In genomic region chr11:10878408-10879214, GRCh38 we compare ENCODE assay signal across 9 cellular contexts. TPM values are rescaled to one million over a fixed set of nuclear protein-coding genes. Genes with fewer than 3 reads are reported as not detected.
DNase-seq lines count a peak whose midpoint lies in the region; ATAC-seq, FAIRE-seq and TF ChIP-seq lines count a peak whose summit lies in the region.
"Had no signal": no experiment of that assay in that cellular context is flagged by ENCODE, and none has a peak within 500 bp of the region (broad histone marks: within the 10 kb centered on the region; RNA-seq: fewer than 3 reads in every experiment).

No MANE protein-coding gene starts in this region.

- H3K27me3 Mint-ChIP-seq in astrocyte (ENCODE audit: low read depth, unreplicated experiment) = no peaks in the 10 kb centered on the region

- ATAC-seq in upper lobe of right lung (peak; percentile 97), HG02588 (IDR thresholded peaks at IDR 0.05; ENCODE audit: unreplicated experiment) (no peak)

- H3K4me1 Mint-ChIP-seq in astrocyte (ENCODE audit: low read depth, unreplicated experiment) = no peaks in the 10 kb centered on the region

- H3K36me3 Mint-ChIP-seq in astrocyte (ENCODE audit: low read depth, unreplicated experiment) = peaks cover 6% of the 10 kb centered on the region

- DNase-seq in Ammon's horn (ENCODE audit: low spot score) (peak; percentile 45), NCI-H524 (lab: John Stamatoyannopoulos, UW) (peak; percentile 78 to 84), astrocyte (ENCODE audit: low read depth) (peak; percentile 37), upper lobe of right lung (no peak)
- no peak for DNase-seq in stimulated activated CD4-positive, alpha-beta T cell treated with anti-CD3 and anti-CD28 coated beads, Interleukin-2, amount 100 ng/mL, for 24 hours

- no peak overlapping the region for H3K27ac Mint-ChIP-seq in astrocyte (ENCODE audit: unreplicated experiment)

- H3K79me2 ChIP-seq in astrocyte (ENCODE audit: insufficient read depth, low read length) = no peaks in the 10 kb centered on the region

- intact Hi-C loops in upper lobe of right lung (cut with DNase I) = no loop called here

- no peaks in the 10 kb centered on the region for H3K4me1 ChIP-seq in astrocyte (ENCODE audit: insufficient read depth, low read length)
- no peaks in the 10 kb centered on the region for H3K4me1 ChIP-seq in upper lobe of right lung

- no peak overlapping the region for H3K9ac ChIP-seq in astrocyte (ENCODE audit: low read length)

- H2AFZ ChIP-seq in astrocyte (ENCODE audit: low read depth, low read length) = peak overlapping the region; percentile 6

- H3K27me3 ChIP-seq in astrocyte (ENCODE audit: insufficient read depth, low read length) = no peaks in the 10 kb centered on the region
- H3K27me3 ChIP-seq in upper lobe of right lung = no peaks in the 10 kb centered on the region

- H3K9me3 Mint-ChIP-seq in astrocyte (ENCODE audit: unreplicated experiment) = peaks cover 2% of the 10 kb centered on the region

- H3K9me3 ChIP-seq in astrocyte (ENCODE audit: insufficient read depth, low read depth, low read length) (no peaks in the 10 kb centered on the region), upper lobe of right lung (no peaks in the 10 kb centered on the region)

- no peak overlapping the region for H3K4me3 Mint-ChIP-seq in astrocyte (ENCODE audit: unreplicated experiment)

- H3K36me3 ChIP-seq in astrocyte (ENCODE audit: insufficient read depth, low read length) = no peaks in the 10 kb centered on the region
- H3K36me3 ChIP-seq in upper lobe of right lung = no peaks in the 10 kb centered on the region

- no peaks in the 10 kb centered on the region for H4K20me1 ChIP-seq in astrocyte (ENCODE audit: insufficient read depth, low read length)

- H3K4me2 ChIP-seq in astrocyte (ENCODE audit: low read length) = no peak overlapping the region

- TF ChIP-seq CTCF in GM12872 (IDR thresholded peaks at IDR 0.05; ENCODE audit: insufficient read depth, low read depth, low read length) = peak; percentile 78
- peak; percentile 86 for TF ChIP-seq CTCF in astrocyte (IDR thresholded peaks at IDR 0.05; ENCODE audit: insufficient read depth, low read depth, low read length)
- TF ChIP-seq CTCF in upper lobe of right lung (IDR thresholded peaks at IDR 0.05) = peak; percentile 73

- H3K27ac ChIP-seq in astrocyte (ENCODE audit: low read depth, low read length) (no peak overlapping the region), upper lobe of right lung (no peak overlapping the region)

- H3K4me3 ChIP-seq in astrocyte (ENCODE audit: insufficient read depth, low read depth, low read length) (no peak overlapping the region), upper lobe of right lung (no peak overlapping the region)
- H3K4me3 ChIP-seq: skin epidermis had no signal

- FAIRE-seq in astrocyte (lab: Jason Lieb, UNC) (no peak), islet of Langerhans (lab: Jason Lieb, UNC) (peak; percentile 80)

RNA-seq across cellular contexts. Expression of gene ZBED5, which starts 20.8 kb away (rescaled TPM):
- total RNA-seq in astrocyte = 32.9 and 35.1 TPM in 2 replicates
- 37.6 TPM for total RNA-seq in upper lobe of right lung

Comparison
In these comparisons a context has a peak if more than half of its experiments do, and no peak if none do; other contexts are left out.
1. DNase-seq: peak in Ammon's horn (single experiment), NCI-H524 (2 of 2) and astrocyte (single experiment); none in upper lobe of right lung (single experiment) and stimulated activated CD4-positive, alpha-beta T cell treated with anti-CD3 and anti-CD28 coated beads, Interleukin-2, amount 100 ng/mL, for 24 hours (0 of 2).
2. Peak in every context shown above with its lines, with median percentiles within 50 percentile points of each other: CTCF ChIP-seq.